Comparison of ENCODE assay signal across 29 cellular contexts in the genomic region with DNA sequence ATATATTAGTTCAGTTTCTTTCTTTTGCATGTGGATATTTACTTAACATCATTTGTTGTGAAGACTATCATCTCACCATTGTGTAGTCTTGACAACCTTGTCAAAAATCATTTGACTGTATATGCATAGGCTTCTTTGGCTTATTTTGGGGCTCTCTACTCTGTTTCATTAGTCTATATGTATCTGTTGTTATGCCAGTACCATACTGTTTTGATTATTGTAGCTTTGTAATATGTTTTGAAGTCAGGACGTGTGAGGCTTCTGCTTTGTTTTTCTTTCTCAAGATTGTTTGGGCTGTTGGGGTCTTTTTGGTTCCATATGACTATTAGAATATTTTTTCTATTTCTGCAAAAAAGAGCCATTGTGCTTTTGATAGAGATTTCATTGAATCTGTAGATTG.
"Had no signal": no experiment of that assay in that cellular context is flagged by ENCODE, and none has a peak within 500 bp of the region (broad histone marks: within the 10 kb centered on the region; RNA-seq: fewer than 3 reads in every experiment).

No MANE protein-coding gene starts in this region.

- H3K4me3 ChIP-seq: stomach, suprapubic skin, testis, thoracic aorta, thyroid gland, tibial artery, tibial nerve, transverse colon, upper lobe of left lung, upper lobe of right lung, uterus, vagina had no signal

- H3K36me3 ChIP-seq: stomach, suprapubic skin, thoracic aorta, thyroid gland, tibial nerve, transverse colon, upper lobe of left lung, upper lobe of right lung, uterus, vagina had no signal

- H3K4me1 Mint-ChIP-seq: stimulated activated effector memory CD8-positive, alpha-beta T cell treated with anti-CD3 and anti-CD28 coated beads, Interleukin-12 subunit alpha, Interleukin-12 subunit beta, amount 100 ng/mL, for 72 hours; stimulated activated memory B cell treated with anti-CD40 and anti-IgM and Interleukin-4, amounts not matched to agents 10 μg/mL and 1 μg/mL and 100 μg/mL, for 72 hours; stimulated activated naive B cell treated with anti-CD40 and anti-IgM and Interleukin-4, amounts not matched to agents 10 μg/mL and 1 μg/mL and 100 μg/mL, for 72 hours; stimulated activated naive CD8-positive, alpha-beta T cell treated with anti-CD3 and anti-CD28 coated beads, Interleukin-15, amount 100 ng/mL, for 72 hours had no signal

- FAIRE-seq: urothelium cell line had no signal

- H3K9me3 ChIP-seq: suprapubic skin, testis, thyroid gland, upper lobe of right lung, vagina had no signal

- H3K36me3 Mint-ChIP-seq: stimulated activated effector memory CD8-positive, alpha-beta T cell treated with anti-CD3 and anti-CD28 coated beads, Interleukin-12 subunit alpha, Interleukin-12 subunit beta, amount 100 ng/mL, for 72 hours; stimulated activated memory B cell treated with anti-CD40 and anti-IgM and Interleukin-4, amounts not matched to agents 10 μg/mL and 1 μg/mL and 100 μg/mL, for 72 hours; stimulated activated naive B cell treated with anti-CD40 and anti-IgM and Interleukin-4, amounts not matched to agents 10 μg/mL and 1 μg/mL and 100 μg/mL, for 72 hours; type B pancreatic cell had no signal

- H3K4me3 Mint-ChIP-seq: stimulated activated effector memory CD8-positive, alpha-beta T cell treated with anti-CD3 and anti-CD28 coated beads, Interleukin-12 subunit alpha, Interleukin-12 subunit beta, amount 100 ng/mL, for 72 hours; stimulated activated memory B cell treated with anti-CD40 and anti-IgM and Interleukin-4, amounts not matched to agents 10 μg/mL and 1 μg/mL and 100 μg/mL, for 72 hours; stimulated activated naive B cell treated with anti-CD40 and anti-IgM and Interleukin-4, amounts not matched to agents 10 μg/mL and 1 μg/mL and 100 μg/mL, for 72 hours; stimulated activated naive CD8-positive, alpha-beta T cell treated with anti-CD3 and anti-CD28 coated beads, Interleukin-15, amount 100 ng/mL, for 72 hours; stimulated activated naive CD8-positive, alpha-beta T cell treated with anti-CD3 and anti-CD28 coated beads, Interleukin-15, Interleukin-2, amounts not matched to agents 100 ng/mL and 50 ng/mL, for 24 hours; type B pancreatic cell had no signal

- H3K27me3 ChIP-seq: stomach, suprapubic skin, testis, thyroid gland, tibial artery, tibial nerve, transverse colon, upper lobe of left lung, upper lobe of right lung, uterus, vagina had no signal

- H3K4me1 ChIP-seq: stomach, suprapubic skin, testis, thyroid gland, tibial artery, tibial nerve, transverse colon, upper lobe of left lung, upper lobe of right lung, uterus, vagina had no signal

- ATAC-seq: stimulated activated effector memory CD8-positive, alpha-beta T cell treated with anti-CD3 and anti-CD28 coated beads, Interleukin-12 subunit alpha, Interleukin-12 subunit beta, amount 100 ng/mL, for 72 hours; stimulated activated memory B cell treated with anti-CD40 and anti-IgM and Interleukin-4, amounts not matched to agents 10 μg/mL and 1 μg/mL and 100 μg/mL, for 72 hours; stimulated activated naive B cell treated with anti-CD40 and anti-IgM and Interleukin-4, amounts not matched to agents 10 μg/mL and 1 μg/mL and 100 μg/mL, for 72 hours; stimulated activated naive CD8-positive, alpha-beta T cell treated with anti-CD3 and anti-CD28 coated beads, Interleukin-15, amount 100 ng/mL, for 72 hours; stimulated activated naive CD8-positive, alpha-beta T cell treated with anti-CD3 and anti-CD28 coated beads, Interleukin-15, Interleukin-2, amounts not matched to agents 100 U/mL and 50 U/mL, for 24 hours; upper lobe of right lung had no signal

- H3K27me3 Mint-ChIP-seq: stimulated activated memory B cell treated with anti-CD40 and anti-IgM and Interleukin-4, amounts not matched to agents 10 μg/mL and 1 μg/mL and 100 μg/mL, for 72 hours; stimulated activated naive B cell treated with anti-CD40 and anti-IgM and Interleukin-4, amounts not matched to agents 10 μg/mL and 1 μg/mL and 100 μg/mL, for 72 hours; stimulated activated naive CD8-positive, alpha-beta T cell treated with anti-CD3 and anti-CD28 coated beads, Interleukin-15, amount 100 ng/mL, for 72 hours; stimulated activated naive CD8-positive, alpha-beta T cell treated with anti-CD3 and anti-CD28 coated beads, Interleukin-15, Interleukin-2, amounts not matched to agents 100 ng/mL and 50 ng/mL, for 24 hours; type B pancreatic cell had no signal

- H3K27ac ChIP-seq: stomach, suprapubic skin, testis, thoracic aorta, thyroid gland, tibial artery, tibial nerve, transverse colon, upper lobe of left lung, upper lobe of right lung, uterus, vagina had no signal

- H3K27ac Mint-ChIP-seq: stimulated activated effector memory CD8-positive, alpha-beta T cell treated with anti-CD3 and anti-CD28 coated beads, Interleukin-12 subunit alpha, Interleukin-12 subunit beta, amount 100 ng/mL, for 72 hours; stimulated activated memory B cell treated with anti-CD40 and anti-IgM and Interleukin-4, amounts not matched to agents 10 μg/mL and 1 μg/mL and 100 μg/mL, for 72 hours; stimulated activated naive B cell treated with anti-CD40 and anti-IgM and Interleukin-4, amounts not matched to agents 10 μg/mL and 1 μg/mL and 100 μg/mL, for 72 hours; stimulated activated naive CD8-positive, alpha-beta T cell treated with anti-CD3 and anti-CD28 coated beads, Interleukin-15, amount 100 ng/mL, for 72 hours; stimulated activated naive CD8-positive, alpha-beta T cell treated with anti-CD3 and anti-CD28 coated beads, Interleukin-15, Interleukin-2, amounts not matched to agents 100 ng/mL and 50 ng/mL, for 24 hours; type B pancreatic cell had no signal

- DNase-seq: stimulated activated CD4-positive, alpha-beta T cell treated with anti-CD3 and anti-CD28 coated beads, Interleukin-2, amount 100 ng/mL, for 48 hours; stimulated activated CD4-positive, alpha-beta T cell treated with anti-CD3 and anti-CD28 coated beads, Interleukin-4, amount 100 ng/mL, for 1 hour; stimulated activated CD4-positive, alpha-beta T cell treated with anti-CD3 and anti-CD28 coated beads, Interleukin-4, amount 100 ng/mL, for 24 hours; stimulated activated CD4-positive, alpha-beta T cell treated with anti-CD3 and anti-CD28 coated beads, Interleukin-4, amount 100 ng/mL, for 4 hours; stimulated activated CD8-positive, alpha-beta memory T cell treated with anti-CD3 and anti-CD28 coated beads, Interleukin-4, amount 100 ng/mL, for 48 hours; stimulated activated naive B cell treated with anti-CD40 and anti-IgM and Interleukin-4, amounts not matched to agents 10 μg/mL and 1 μg/mL and 100 μg/mL, for 72 hours; stimulated activated naive CD4-positive, alpha-beta T cell; stimulated activated naive CD4-positive, alpha-beta T cell treated with Interleukin-2 at 50 U/mL for 16 hours; stimulated activated naive CD8-positive, alpha-beta T cell treated with anti-CD3 and anti-CD28 coated beads, Interleukin-15, amount 100 ng/mL, for 72 hours; stimulated activated naive CD8-positive, alpha-beta T cell treated with anti-CD3 and anti-CD28 coated beads, Interleukin-15, Interleukin-2, amounts not matched to agents 100 U/mL and 50 U/mL, for 24 hours; stomach; substantia nigra; testis; thyroid gland; tibial artery; transverse colon; trophoblast cell; upper lobe of left lung; upper lobe of right lung; uterus had no signal
